17 cellular contexts compared by ENCODE assay signal in the genomic region with DNA sequence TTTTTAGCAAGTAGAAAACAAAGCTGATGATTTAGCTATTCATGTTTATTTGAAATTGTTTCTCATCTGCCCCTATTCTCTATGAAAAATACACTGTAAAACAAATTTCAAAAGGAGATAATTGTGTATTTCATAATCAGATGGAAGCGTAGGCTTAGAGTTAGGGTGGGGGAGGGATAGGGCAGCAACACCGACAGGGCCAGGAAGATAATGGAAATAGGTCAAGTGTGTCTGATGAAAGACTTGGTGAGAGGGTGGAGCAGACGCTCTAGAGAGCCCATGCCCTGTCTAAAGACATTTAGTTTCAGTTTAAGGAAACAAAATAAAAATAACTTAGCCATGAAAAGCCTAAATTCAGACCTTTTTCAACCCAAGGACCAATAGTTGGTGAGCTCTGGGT. TPM values are rescaled to one million over a fixed set of nuclear protein-coding genes. Genes with fewer than 3 reads are reported as not detected.
DNase-seq lines count a peak whose midpoint lies in the region; ATAC-seq and TF ChIP-seq lines count a peak whose summit lies in the region.
"Had no signal": no experiment of that assay in that cellular context is flagged by ENCODE, and none has a peak within 500 bp of the region (broad histone marks: within the 10 kb centered on the region; RNA-seq: fewer than 3 reads in every experiment).

No MANE protein-coding gene starts in this region.

- H3K9me3 ChIP-seq in left lung, result no peaks in the 10 kb centered on the region
- H3K9me3 ChIP-seq in mucosa of descending colon, result no peaks in the 10 kb centered on the region
- H3K9me3 ChIP-seq: MG63 had no signal

- H3K4me1 ChIP-seq in left lung, result no peaks in the 10 kb centered on the region
- H3K4me1 ChIP-seq in mucosa of descending colon (ENCODE audit: low read depth), result no peaks in the 10 kb centered on the region

- peak; percentile 30 for DNase-seq in NCI-H748 (lab: John Stamatoyannopoulos, UW; ENCODE audit: unreplicated experiment)
- DNase-seq in NCI-H748 treated with DMSO at 0.1 percent for 48 hours (lab: John Stamatoyannopoulos, UW), result no peak
- DNase-seq in DMS153 treated with DMSO at 0.1 percent for 48 hours (lab: John Stamatoyannopoulos, UW; ENCODE audit: unreplicated experiment), result peak; percentile 5
- DNase-seq in NCI-H774 (lab: John Stamatoyannopoulos, UW), result peak; percentile 22
- no peak for DNase-seq in left lung
- no peak for DNase-seq in stimulated activated CD4-positive, alpha-beta T cell treated with anti-CD3 and anti-CD28 coated beads, Interleukin-15, amount 100 ng/mL, for 24 hours
- no peak for DNase-seq in mucosa of descending colon
- DNase-seq: CD4-positive, alpha-beta T cell; GOT3; MG63; NCI-H1105 treated with DMSO at 0.1 percent for 48 hours; NCI-H187 treated with DMSO at 0.1 percent for 48 hours; NK-92 treated with Interleukin-12 subunit alpha and Interleukin-12 subunit beta, amount 100 ng/mL, for 24 hours; PC-3 had no signal

- H3K36me3 ChIP-seq in left lung, result no peaks in the 10 kb centered on the region
- H3K36me3 ChIP-seq in mucosa of descending colon (ENCODE audit: low read depth), result no peaks in the 10 kb centered on the region
- H3K36me3 ChIP-seq: MG63 had no signal

- no peaks in the 10 kb centered on the region for H3K27me3 ChIP-seq in left lung
- H3K27me3 ChIP-seq: MG63 had no signal

- no peak overlapping the region for H3K4me3 ChIP-seq in left lung
- no peak overlapping the region for H3K4me3 ChIP-seq in mucosa of descending colon
- H3K4me3 ChIP-seq: MG63 had no signal

- TF ChIP-seq CTCF in left lung (IDR thresholded peaks at IDR 0.05), result no peak
- no peak for TF ChIP-seq CTCF in mucosa of descending colon (IDR thresholded peaks at IDR 0.05)

- ATAC-seq in left lung (peak; percentile 70), HG03378 (IDR thresholded peaks at IDR 0.05; ENCODE audit: unreplicated experiment) (no peak), mucosa of descending colon (no peak)
- ATAC-seq: HepG2, PC-3, SK-N-SH treated with all-trans-retinoic acid at 6 μM for 48 hours had no signal

- intact Hi-C loops in left lung (cut with DNase I), result no loop called here
- intact Hi-C loops in mucosa of descending colon (cut with DNase I, micrococcal nuclease), result loop anchor here in 1 of 2 donors (10.0 kb wide), 1 partner anchor 848 kb away; no protein-coding TSS in a partner anchor

- H3K27ac ChIP-seq in left lung, result no peak overlapping the region

RNA-seq across cellular contexts. Expression of gene ARL6, which starts 51.6 kb away (rescaled TPM):
- total RNA-seq in left lung (10 to 100 TPM in 1 of 2 donors, 1 to 10 TPM in 1; 9.9 to 12.4 TPM), mucosa of descending colon (1 to 10 TPM; 2.2 to 6.5 (median 3.7) TPM)

Comparison
In these comparisons a context has a peak if more than half of its experiments do, and no peak if none do; other contexts are left out.
1. DNase-seq: peak in NCI-H748 (single experiment), DMS153 treated with DMSO at 0.1 percent for 48 hours (single experiment) and NCI-H774 (single experiment); none in NCI-H748 treated with DMSO at 0.1 percent for 48 hours (single experiment), left lung (0 of 2), stimulated activated CD4-positive, alpha-beta T cell treated with anti-CD3 and anti-CD28 coated beads, Interleukin-15, amount 100 ng/mL, for 24 hours (single experiment) and mucosa of descending colon (0 of 3).